In the genomic region with DNA sequence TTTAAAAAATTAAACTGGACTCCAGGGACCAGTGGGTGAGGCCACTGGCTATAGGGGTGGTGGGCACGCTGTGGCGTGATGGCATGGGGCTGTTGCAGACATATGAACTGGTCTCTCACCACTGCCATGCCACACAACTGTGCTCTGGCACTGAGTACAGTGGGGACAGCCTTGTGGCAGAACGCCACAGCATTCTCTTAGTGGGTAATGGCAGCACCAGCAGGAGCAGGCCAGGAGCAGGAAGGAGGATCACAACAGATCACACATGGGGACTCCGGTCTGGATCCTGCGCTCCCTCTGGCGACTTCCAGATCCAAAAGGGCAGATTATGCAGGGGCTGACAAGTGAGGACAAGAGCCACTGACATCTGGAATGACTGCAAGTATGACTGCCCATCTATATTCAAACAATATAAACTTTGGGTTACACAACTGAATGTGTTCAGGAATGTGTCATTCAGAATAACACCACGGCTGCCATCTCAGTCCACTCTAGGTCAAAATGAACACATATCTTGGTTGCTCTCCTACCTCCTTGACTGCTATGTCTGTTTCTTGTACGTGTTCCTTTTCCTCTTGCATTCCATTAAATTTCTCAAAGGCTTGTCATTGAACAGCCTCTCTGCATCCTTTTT, we compare ENCODE assay signal across 20 cellular contexts.
DNase-seq lines count a peak whose midpoint lies in the region; ATAC-seq, FAIRE-seq and TF ChIP-seq lines count a peak whose summit lies in the region.
"Had no signal": no experiment of that assay in that cellular context is flagged by ENCODE, and none has a peak within 500 bp of the region (broad histone marks: within the 10 kb centered on the region; RNA-seq: fewer than 3 reads in every experiment).

No MANE protein-coding gene starts in this region.

- TF ChIP-seq CTCF in heart left ventricle (IDR thresholded peaks at IDR 0.05) (no peak), left ventricle myocardium inferior (IDR thresholded peaks at IDR 0.05; ENCODE audit: borderline replicate concordance) (no peak), K562 (IDR thresholded peaks at IDR 0.05 in 2 of 3, conservative IDR thresholded peaks at IDR 0.05 in 1 of 3; ENCODE audit: insufficient read depth in 2 of 3, low read depth in 1 of 3, low read length in 3 of 3) (no peak)

- ATAC-seq in heart left ventricle (peak; percentile 67 to 80 (median 78)), K562 (peak; percentile 22; the same call in 1 of the 3 replicates), left ventricle myocardium superior (peak; percentile 69), HG03457 (IDR thresholded peaks at IDR 0.05; ENCODE audit: unreplicated experiment) (no peak), GM21526 (IDR thresholded peaks at IDR 0.05; ENCODE audit: low FRiP score, unreplicated experiment) (no peak)
- ATAC-seq in stimulated activated effector memory CD8-positive, alpha-beta T cell treated with anti-CD3 and anti-CD28 coated beads, Interleukin-12 subunit alpha, Interleukin-12 subunit beta, amount 100 ng/mL, for 72 hours, result no peak

- no peak for FAIRE-seq in K562 (lab: Jason Lieb, UNC)
- FAIRE-seq: A549, GM12892, H54 had no signal

- TF ChIP-seq EP300 in K562 (IDR thresholded peaks at IDR 0.05; ENCODE audit: low read length), result no peak

- H3K4me2 ChIP-seq in K562 (ENCODE audit: insufficient read depth, low read length), result no peak overlapping the region
- H3K4me2 ChIP-seq: A549 had no signal

- intact Hi-C loops in heart left ventricle (cut with DNase I) (no loop called here), left ventricle myocardium inferior (cut with micrococcal nuclease) (no loop called here), K562 (cut with micrococcal nuclease) (loop anchor here (10.0 kb wide), 1 partner anchor 55 kb away; no protein-coding TSS in a partner anchor), left ventricle myocardium superior (cut with micrococcal nuclease) (no loop called here)

- BruUV-seq in K562 (replicated peaks; lab: Mats Ljungman, UMichigan), result no TSS peak

- no peaks in the 10 kb centered on the region for H3K79me2 ChIP-seq in K562 (ENCODE audit: control insufficient read depth, insufficient read depth, low read length)

- H3K27ac Mint-ChIP-seq in stimulated activated effector memory CD8-positive, alpha-beta T cell treated with anti-CD3 and anti-CD28 coated beads, Interleukin-12 subunit alpha, Interleukin-12 subunit beta, amount 100 ng/mL, for 72 hours, result peak overlapping the region; percentile 32

- in situ Hi-C loops in K562 (cut with MboI), result no loop called here

- H3K4me3 ChIP-seq in heart left ventricle, result no peak overlapping the region
- no peak overlapping the region for H3K4me3 ChIP-seq in left ventricle myocardium inferior
- no peak overlapping the region for H3K4me3 ChIP-seq in K562
- H3K4me3 ChIP-seq: A549, SJSA1 had no signal

- TF ChIP-seq POLR2A in heart left ventricle (IDR thresholded peaks at IDR 0.05), result no peak
- no peak for TF ChIP-seq POLR2A in K562 (conservative IDR thresholded peaks at IDR 0.05)

- 89 to 95% (median 93%) methylated on average over 8 of the region's 8 CpGs for WGBS in heart left ventricle, 4 donors
- 82% methylated on average over 8 of the region's 8 CpGs for WGBS in K562 (ENCODE audit: insufficient coverage, low coverage, missing lambda C conversion rate)

- H3K36me3 ChIP-seq in heart left ventricle (no peaks in the 10 kb centered on the region), left ventricle myocardium inferior (no peaks in the 10 kb centered on the region), K562 (ENCODE audit: control insufficient read depth, insufficient read depth, low read length) (no peaks in the 10 kb centered on the region)
- H3K36me3 ChIP-seq: SJSA1 had no signal

- POLR2A ChIA-PET in K562 (lab: Yijun Ruan, JAX), result no interaction called here

- peaks cover 6% of the 10 kb centered on the region for H3K36me3 Mint-ChIP-seq in stimulated activated effector memory CD8-positive, alpha-beta T cell treated with anti-CD3 and anti-CD28 coated beads, Interleukin-12 subunit alpha, Interleukin-12 subunit beta, amount 100 ng/mL, for 72 hours

- no peaks in the 10 kb centered on the region for H3K9me1 ChIP-seq in K562 (ENCODE audit: control insufficient read depth, insufficient read depth, low read length)

- no peaks in the 10 kb centered on the region for H3K9me3 Mint-ChIP-seq in stimulated activated effector memory CD8-positive, alpha-beta T cell treated with anti-CD3 and anti-CD28 coated beads, Interleukin-12 subunit alpha, Interleukin-12 subunit beta, amount 100 ng/mL, for 72 hours
- H3K9me3 Mint-ChIP-seq: IgD-negative memory B cell had no signal

- H4K20me1 ChIP-seq in K562 (replicated peaks; ENCODE audit: control insufficient read depth, insufficient read depth, low read length), result no peaks in the 10 kb centered on the region

- H3K4me1 ChIP-seq in heart left ventricle (peaks cover 0 to 10% (median 0%) of the 10 kb centered on the region in 12 donors), left ventricle myocardium inferior (peaks cover 7% of the 10 kb centered on the region), K562 (replicated peaks in 1 of 2; ENCODE audit: control insufficient read depth in 2 of 2, insufficient read depth in 2 of 2, low read length in 2 of 2) (no peaks in the 10 kb centered on the region)

- peak overlapping the region in 1 of 2 experiments; percentile 15; a peak in 1 of 4 replicates for H3K9ac ChIP-seq in K562 (ENCODE audit: insufficient read depth in 1 of 2, low read depth in 2 of 2, low read length in 2 of 2)

- H2AFZ ChIP-seq in K562 (ENCODE audit: low read depth, low read length), result no peak overlapping the region

- H3K27me3 ChIP-seq in heart left ventricle (no peaks in the 10 kb centered on the region), left ventricle myocardium inferior (ENCODE audit: low read depth) (no peaks in the 10 kb centered on the region), K562 (ENCODE audit: control insufficient read depth in 2 of 2, insufficient read depth in 2 of 2, low read length in 2 of 2) (no peaks in the 10 kb centered on the region)
- H3K27me3 ChIP-seq: SJSA1 had no signal

- CTCF ChIA-PET in K562 (lab: Yijun Ruan, JAX; ENCODE audit: low intra/inter-chr PET ratio), result no interaction called here

- TF ChIP-seq RAD21 in K562 (CRISPR knock-in tag; conservative IDR thresholded peaks at IDR 0.05 in 1 of 2, IDR thresholded peaks at IDR 0.05 in 1 of 2), result no peak

- no peak overlapping the region for H3K4me3 Mint-ChIP-seq in stimulated activated effector memory CD8-positive, alpha-beta T cell treated with anti-CD3 and anti-CD28 coated beads, Interleukin-12 subunit alpha, Interleukin-12 subunit beta, amount 100 ng/mL, for 72 hours
- H3K4me3 Mint-ChIP-seq: IgD-negative memory B cell had no signal

- H3K27ac ChIP-seq in heart left ventricle, result no peak overlapping the region
- no peak overlapping the region for H3K27ac ChIP-seq in left ventricle myocardium inferior (replicated peaks)
- H3K27ac ChIP-seq in K562 (ENCODE audit: extremely low read depth, low read depth, low read length), result no peak overlapping the region
- H3K27ac ChIP-seq: A549, SJSA1 had no signal

- peaks cover 30% of the 10 kb centered on the region for H3K4me1 Mint-ChIP-seq in stimulated activated effector memory CD8-positive, alpha-beta T cell treated with anti-CD3 and anti-CD28 coated beads, Interleukin-12 subunit alpha, Interleukin-12 subunit beta, amount 100 ng/mL, for 72 hours

- peak in 2 of 5 donors; percentile 30 to 31 for DNase-seq in heart left ventricle
- DNase-seq in left ventricle myocardium inferior, result no peak
- no peak for DNase-seq in K562 (ENCODE audit: extremely low read depth in 1 of 4, low spot score in 3 of 4)
- peak; percentile 31 for DNase-seq in left ventricle myocardium superior
- DNase-seq in stimulated activated effector memory CD8-positive, alpha-beta T cell treated with anti-CD3 and anti-CD28 coated beads, Interleukin-12 subunit alpha, Interleukin-12 subunit beta, amount 100 ng/mL, for 72 hours (ENCODE audit: low spot score in 2 of 2), result no peak
- no peak for DNase-seq in medulla oblongata (ENCODE audit: extremely low spot score)
- DNase-seq: C1 segment of cervical spinal cord, NCI-H1105 treated with DMSO at 0.1 percent for 48 hours, NCI-H1694 treated with DMSO at 0.1 percent for 48 hours, NCI-H345, NCI-H526, OCI-M1, RPMI8226 had no signal

- H3K9me3 ChIP-seq in heart left ventricle (no peaks in the 10 kb centered on the region), left ventricle myocardium inferior (replicated peaks) (no peaks in the 10 kb centered on the region), K562 (replicated peaks; ENCODE audit: control insufficient read depth, insufficient read depth, low read depth, low read length) (no peaks in the 10 kb centered on the region)
- H3K9me3 ChIP-seq: A549, SJSA1 had no signal

TF ChIP-seq in K562, 482 proteins besides CTCF, POLR2A, EP300 and RAD21:
- TF ChIP-seq POLR2AphosphoS2 (IDR thresholded peaks at IDR 0.05; ENCODE audit: low read length), result no peak
- no peak for TF ChIP-seq SMAD4 (CRISPR knock-in tag; conservative IDR thresholded peaks at IDR 0.05)
- TF ChIP-seq CREM (IDR thresholded peaks at IDR 0.05; ENCODE audit: low read depth), result no peak
- no peak for TF ChIP-seq GABPB1 (CRISPR knock-in tag; IDR thresholded peaks at IDR 0.05)
- no peak for TF ChIP-seq NFE2L1 (tag; IDR thresholded peaks at IDR 0.05; ENCODE audit: borderline replicate concordance, low read depth)
- TF ChIP-seq, protein P1, sequence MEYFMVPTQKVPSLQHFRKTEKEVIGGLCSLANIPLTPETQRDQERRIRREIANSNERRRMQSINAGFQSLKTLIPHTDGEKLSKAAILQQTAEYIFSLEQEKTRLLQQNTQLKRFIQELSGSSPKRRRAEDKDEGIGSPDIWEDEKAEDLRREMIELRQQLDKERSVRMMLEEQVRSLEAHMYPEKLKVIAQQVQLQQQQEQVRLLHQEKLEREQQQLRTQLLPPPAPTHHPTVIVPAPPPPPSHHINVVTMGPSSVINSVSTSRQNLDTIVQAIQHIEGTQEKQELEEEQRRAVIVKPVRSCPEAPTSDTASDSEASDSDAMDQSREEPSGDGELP (CRISPR knock-in tag; IDR thresholded peaks at IDR 0.05; ENCODE audit: borderline replicate concordance), result no peak
- no peak for TF ChIP-seq TRIM24 (IDR thresholded peaks at IDR 0.05)
- TF ChIP-seq MEIS2 (IDR thresholded peaks at IDR 0.05; ENCODE audit: partially characterized antibody), result no peak
- TF ChIP-seq BACH1 (tag; IDR thresholded peaks at IDR 0.05), result no peak
- TF ChIP-seq HNRNPH1 (optimal IDR thresholded peaks at IDR 0.05; ENCODE audit: low read depth, low read length), result no peak
- no peak for TF ChIP-seq NELFE (IDR thresholded peaks at IDR 0.05; ENCODE audit: insufficient read depth, insufficient read length)
- TF ChIP-seq MEF2D (tag; conservative IDR thresholded peaks at IDR 0.05; ENCODE audit: low read depth), result no peak
- no peak for TF ChIP-seq TOE1 (IDR thresholded peaks at IDR 0.05; ENCODE audit: borderline replicate concordance)
- no peak for TF ChIP-seq TOE1 (CRISPR knock-in tag; IDR thresholded peaks at IDR 0.05; ENCODE audit: borderline replicate concordance, low read depth)
- TF ChIP-seq SMARCB1 (IDR thresholded peaks at IDR 0.05; ENCODE audit: insufficient read length, low read depth), result no peak
- no peak for TF ChIP-seq EP400 (IDR thresholded peaks at IDR 0.05)
- TF ChIP-seq MAFG (tag; conservative IDR thresholded peaks at IDR 0.05), result no peak
- no peak for TF ChIP-seq ZNF408 (CRISPR knock-in tag; IDR thresholded peaks at IDR 0.05; ENCODE audit: low read depth)

Comparison
In these comparisons a context has a peak if more than half of its experiments do, and no peak if none do; other contexts are left out.
1. ATAC-seq: peak in heart left ventricle (4 of 4), K562 (single experiment) and left ventricle myocardium superior (single experiment); none in stimulated activated effector memory CD8-positive, alpha-beta T cell treated with anti-CD3 and anti-CD28 coated beads, Interleukin-12 subunit alpha, Interleukin-12 subunit beta, amount 100 ng/mL, for 72 hours (single experiment), HG03457 (single experiment) and GM21526 (single experiment).